In the genomic region with DNA sequence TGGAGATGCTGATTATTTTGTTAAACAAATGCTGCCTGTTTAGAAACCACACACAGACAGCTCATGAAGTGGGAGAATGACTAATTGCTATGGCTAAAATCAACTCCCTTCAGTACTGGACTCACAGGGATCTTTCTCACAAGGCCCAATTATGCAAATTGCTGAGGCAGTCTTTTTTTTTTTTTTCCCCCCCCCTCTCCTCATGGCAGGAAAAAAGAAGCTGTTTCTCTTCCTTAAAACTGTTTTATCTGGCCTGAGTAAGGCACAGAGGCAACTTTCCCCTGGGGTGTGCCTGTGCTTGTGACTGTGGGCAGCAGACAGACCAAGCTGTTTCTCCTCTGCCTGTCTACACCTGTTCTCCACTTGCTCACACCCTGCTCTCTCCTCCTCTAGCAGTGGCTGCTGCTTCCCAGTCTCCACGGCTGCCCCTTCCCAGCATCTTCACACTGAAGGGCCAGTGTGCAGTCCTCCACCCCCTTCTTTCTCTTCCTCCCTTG, we compare ENCODE assay signal across 8 cellular contexts.
A peak's percentile ranks its signal among the peaks of the same experiment; 100 is the strongest.
DNase-seq lines count a peak whose midpoint lies in the region; ATAC-seq and TF ChIP-seq lines count a peak whose summit lies in the region.

No MANE protein-coding gene starts in this region.

- TF ChIP-seq CTCF in AG10803 (conservative IDR thresholded peaks at IDR 0.05; ENCODE audit: low read length) (no peak), epithelial cell of proximal tubule (conservative IDR thresholded peaks at IDR 0.05; ENCODE audit: low read depth, low read length) (no peak), smooth muscle cell (IDR thresholded peaks at IDR 0.05; ENCODE audit: borderline replicate concordance, insufficient read depth, poor library complexity, severe bottlenecking) (no peak)

- peaks cover 33% of the 10 kb centered on the region for H3K4me1 ChIP-seq in smooth muscle cell (ENCODE audit: low read depth)

- 30% methylated on average over 1 of the region's 1 CpG for WGBS in smooth muscle cell (ENCODE audit: low lambda C conversion rate)

- H3F3A ChIP-seq in smooth muscle cell (ENCODE audit: low read depth): peaks cover 10% of the 10 kb centered on the region

- H3K36me3 ChIP-seq in smooth muscle cell (ENCODE audit: low read depth): no peaks in the 10 kb centered on the region

- no peak overlapping the region for H2AFZ ChIP-seq in smooth muscle cell (ENCODE audit: low read depth)

- H3K27ac ChIP-seq in smooth muscle cell (ENCODE audit: low read depth): no peak overlapping the region

- no peaks in the 10 kb centered on the region for H3K9me3 ChIP-seq in smooth muscle cell (replicated peaks; ENCODE audit: low read depth)

- no peaks in the 10 kb centered on the region for H3K27me3 ChIP-seq in smooth muscle cell (ENCODE audit: low read depth)

- ATAC-seq in GM21381 (IDR thresholded peaks at IDR 0.05; ENCODE audit: unreplicated experiment) (peak; percentile 36), HG03135 (IDR thresholded peaks at IDR 0.05; ENCODE audit: unreplicated experiment) (no peak), GM19023 (IDR thresholded peaks at IDR 0.05; ENCODE audit: unreplicated experiment) (no peak)

- no peak overlapping the region for H3K9ac ChIP-seq in smooth muscle cell (ENCODE audit: low read depth)

- H3K79me2 ChIP-seq in smooth muscle cell (ENCODE audit: low read depth): no peaks in the 10 kb centered on the region

- H4K20me1 ChIP-seq in smooth muscle cell (ENCODE audit: low read depth): no peaks in the 10 kb centered on the region

- DNase-seq in AG10803 (ENCODE audit: low read depth) (peak; percentile 87), NAMALWA (ENCODE audit: low spot score) (peak; percentile 28), epithelial cell of proximal tubule (ENCODE audit: low read depth) (no peak), smooth muscle cell (lab: John Stamatoyannopoulos, UW; ENCODE audit: unreplicated experiment) (no peak), KG1 (lab: John Stamatoyannopoulos, UW) (no peak)

- H3K4me3 ChIP-seq in AG10803 (ENCODE audit: low read length) (no peak overlapping the region), epithelial cell of proximal tubule (ENCODE audit: low read depth, low read length) (peak overlapping the region; percentile 1), smooth muscle cell (no peak overlapping the region)

- peak overlapping the region; percentile 63 for H3K4me2 ChIP-seq in smooth muscle cell

Comparison
In these comparisons a context has a peak if more than half of its experiments do, and no peak if none do; other contexts are left out.
1. DNase-seq: peak in AG10803 (single experiment) and NAMALWA (single experiment); none in epithelial cell of proximal tubule (single experiment), smooth muscle cell (single experiment) and KG1 (single experiment).